8 cellular contexts compared by ENCODE assay signal in the genomic region with DNA sequence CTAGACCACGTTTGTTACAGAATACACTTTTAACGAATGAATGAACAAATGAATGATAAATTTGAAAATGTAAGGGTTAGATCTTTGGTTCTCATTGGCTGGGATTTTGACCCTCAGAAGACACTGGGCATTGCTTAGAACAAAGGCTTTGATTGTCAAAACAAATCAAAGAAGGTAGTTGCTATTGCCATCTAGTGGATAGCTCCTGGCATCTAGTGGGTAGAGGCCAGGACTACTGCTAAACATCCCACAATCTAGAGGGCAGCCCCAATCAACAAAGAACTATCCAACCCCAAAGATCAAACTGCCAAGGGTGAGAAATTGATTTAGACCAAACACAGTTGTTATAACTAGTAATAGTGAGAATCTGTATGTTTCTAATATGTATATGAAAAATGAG.
DNase-seq lines count a peak whose midpoint lies in the region; ATAC-seq and TF ChIP-seq lines count a peak whose summit lies in the region.

No MANE protein-coding gene starts in this region.

- DNase-seq in SK-N-DZ (ENCODE audit: low spot score) (peak; percentile 26), neuronal stem cell (ENCODE audit: low spot score) (peak; percentile 12), amniotic stem cell (lab: John Stamatoyannopoulos, UW) (no peak)
- no peak for DNase-seq in activated CD8-positive, alpha-beta memory T cell treated with anti-CD3 and anti-CD28 coated beads for 24 hours

- no peak overlapping the region for H2BK15ac ChIP-seq in neuronal stem cell (ENCODE audit: low read length)

- no peaks in the 10 kb centered on the region for H3K4me1 ChIP-seq in neuronal stem cell (ENCODE audit: control insufficient read depth in 2 of 2, insufficient read depth in 1 of 2, low read depth in 1 of 2, low read length in 2 of 2)

- H3K4ac ChIP-seq in neuronal stem cell (ENCODE audit: low read length), result no peak overlapping the region

- no peaks in the 10 kb centered on the region for H3K9me3 ChIP-seq in neuronal stem cell (replicated peaks in 1 of 2; ENCODE audit: control insufficient read depth in 2 of 2, insufficient read depth in 1 of 2, low read depth in 1 of 2, low read length in 2 of 2)

- no peak overlapping the region for H2BK5ac ChIP-seq in neuronal stem cell (ENCODE audit: low read length)

- no peak overlapping the region for H3K14ac ChIP-seq in neuronal stem cell (ENCODE audit: low read length)

- no CpG with 5 or more reads among the region's 2 CpGs for WGBS in neuronal stem cell (ENCODE audit: extremely low coverage in 2 of 2, insufficient read length in 2 of 2, insufficient replicate concordance in 1 of 2), 2 donors

- H3K4me2 ChIP-seq in neuronal stem cell (ENCODE audit: insufficient read depth, low read length, poor library complexity, severe bottlenecking), result no peak overlapping the region

- H4K8ac ChIP-seq in neuronal stem cell (ENCODE audit: low read depth, low read length), result no peak overlapping the region

- peak; percentile 33 for TF ChIP-seq CTCF in C4-2B (conservative IDR thresholded peaks at IDR 0.05)

- H4K91ac ChIP-seq in neuronal stem cell (ENCODE audit: low read depth, low read length, poor library complexity), result no peak overlapping the region

- H3K27me3 ChIP-seq in neuronal stem cell (ENCODE audit: control insufficient read depth in 3 of 3, insufficient read depth in 3 of 3, low read depth in 1 of 3, low read length in 3 of 3), result no peaks in the 10 kb centered on the region

- ATAC-seq in GM19043 (IDR thresholded peaks at IDR 0.05; ENCODE audit: low read depth, unreplicated experiment) (peak; percentile 66), HG03354 (IDR thresholded peaks at IDR 0.05; ENCODE audit: poor library complexity, severe bottlenecking, unreplicated experiment) (peak; percentile 55), HG03521 (IDR thresholded peaks at IDR 0.05; ENCODE audit: unreplicated experiment) (no peak)

- no peaks in the 10 kb centered on the region for H3K79me1 ChIP-seq in neuronal stem cell (ENCODE audit: low read depth, low read length)

- no peak overlapping the region for H3K27ac ChIP-seq in C4-2B
- no peak overlapping the region for H3K27ac ChIP-seq in neuronal stem cell (replicated peaks; ENCODE audit: low read length)

- H3K23ac ChIP-seq in neuronal stem cell (ENCODE audit: low read depth, low read length, poor library complexity), result no peak overlapping the region

- no peak overlapping the region for H3K4me3 ChIP-seq in neuronal stem cell (ENCODE audit: low read length in 2 of 2)

- H3K9ac ChIP-seq in neuronal stem cell (ENCODE audit: low read depth, low read length, poor library complexity), result no peak overlapping the region

- H2AK5ac ChIP-seq in neuronal stem cell (ENCODE audit: low read depth, low read length), result no peak overlapping the region

- no peak overlapping the region for H2BK120ac ChIP-seq in neuronal stem cell (ENCODE audit: low read depth, low read length)

- no peak overlapping the region for H2BK12ac ChIP-seq in neuronal stem cell (ENCODE audit: low read length)

- H2AFZ ChIP-seq in neuronal stem cell (ENCODE audit: low read length), result no peak overlapping the region

- H3K18ac ChIP-seq in neuronal stem cell (ENCODE audit: low read length), result no peak overlapping the region

- H3K36me3 ChIP-seq in neuronal stem cell (replicated peaks in 1 of 2; ENCODE audit: control insufficient read depth in 2 of 2, insufficient read depth in 2 of 2, low read length in 2 of 2), result no peaks in the 10 kb centered on the region

Comparison
In these comparisons a context has a peak if more than half of its experiments do, and no peak if none do; other contexts are left out.
1. DNase-seq: peak in SK-N-DZ (single experiment) and neuronal stem cell (single experiment); none in activated CD8-positive, alpha-beta memory T cell treated with anti-CD3 and anti-CD28 coated beads for 24 hours (single experiment) and amniotic stem cell (single experiment).